In the genomic region with DNA sequence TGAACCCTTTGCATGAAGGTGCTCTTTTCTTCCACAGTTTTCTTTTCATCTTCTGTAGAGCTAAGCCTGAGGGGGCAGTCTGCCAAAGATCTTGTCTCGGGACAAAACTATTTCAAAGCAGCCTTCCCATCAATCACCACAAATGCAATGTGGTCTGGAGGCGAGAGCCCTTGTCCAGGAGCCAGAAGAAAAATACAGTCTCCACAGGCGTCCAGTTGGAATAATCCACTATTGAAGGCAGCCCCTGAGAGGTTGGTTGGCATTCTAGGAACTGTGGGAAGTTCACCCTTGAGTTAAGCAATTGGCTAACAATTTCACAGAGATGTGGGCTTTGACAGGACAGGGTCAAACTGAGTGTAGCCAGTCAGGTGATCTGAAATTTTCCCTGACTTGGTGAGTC, we compare ENCODE assay signal across 17 cellular contexts.
DNase-seq lines count a peak whose midpoint lies in the region; ATAC-seq and TF ChIP-seq lines count a peak whose summit lies in the region.
"Had no signal": no experiment of that assay in that cellular context is flagged by ENCODE, and none has a peak within 500 bp of the region (broad histone marks: within the 10 kb centered on the region; RNA-seq: fewer than 3 reads in every experiment).

No MANE protein-coding gene starts in this region.

- H3K4me3 Mint-ChIP-seq in endothelial cell (ENCODE audit: unreplicated experiment), result peak overlapping the region; percentile 15
- peak overlapping the region in 2 of 3 experiments; percentile 30 to 44 for H3K4me3 Mint-ChIP-seq in nephron
- H3K4me3 Mint-ChIP-seq: activated T-helper 17 cell treated with anti-CD3 and anti-CD28 coated beads, Interleukin-2, amount 50 U/mL, for 72 hours had no signal

- H3K27me3 Mint-ChIP-seq in endothelial cell (ENCODE audit: unreplicated experiment) (peaks cover 2% of the 10 kb centered on the region), nephron (ENCODE audit: low read depth) (no peaks in the 10 kb centered on the region)
- H3K27me3 Mint-ChIP-seq: activated T-helper 17 cell treated with anti-CD3 and anti-CD28 coated beads, Interleukin-2, amount 50 U/mL, for 72 hours had no signal

- H3K4me1 Mint-ChIP-seq in endothelial cell (ENCODE audit: unreplicated experiment) (peaks cover 36% of the 10 kb centered on the region), nephron (peaks cover 83% of the 10 kb centered on the region)
- H3K4me1 Mint-ChIP-seq: activated T-helper 17 cell treated with anti-CD3 and anti-CD28 coated beads, Interleukin-2, amount 50 U/mL, for 72 hours had no signal

- TF ChIP-seq CTCF in endothelial cell (IDR thresholded peaks at IDR 0.05; ENCODE audit: unreplicated experiment) (no peak), nephron (IDR thresholded peaks at IDR 0.05; ENCODE audit: unreplicated experiment in 3 of 3) (no peak)

- ATAC-seq in HG03097 (IDR thresholded peaks at IDR 0.05; ENCODE audit: low FRiP score, unreplicated experiment), result no peak
- ATAC-seq in HG03378 (IDR thresholded peaks at IDR 0.05; ENCODE audit: unreplicated experiment), result no peak
- ATAC-seq: activated T-helper 17 cell treated with anti-CD3 and anti-CD28 coated beads, Interleukin-2, amount 50 U/mL, for 72 hours had no signal

- H3K9me3 Mint-ChIP-seq in endothelial cell (ENCODE audit: unreplicated experiment) (no peaks in the 10 kb centered on the region), nephron (no peaks in the 10 kb centered on the region)

- H3K27ac Mint-ChIP-seq in endothelial cell (ENCODE audit: unreplicated experiment) (no peak overlapping the region), nephron (peak overlapping the region; percentile 68 to 91 (median 77))
- H3K27ac Mint-ChIP-seq: activated T-helper 17 cell treated with anti-CD3 and anti-CD28 coated beads, Interleukin-2, amount 50 U/mL, for 72 hours had no signal

- peaks cover 33% of the 10 kb centered on the region for H3K36me3 Mint-ChIP-seq in endothelial cell (ENCODE audit: low read depth, unreplicated experiment)
- peaks cover 61% of the 10 kb centered on the region for H3K36me3 Mint-ChIP-seq in nephron (ENCODE audit: low read depth)

- in situ Hi-C loops in ACHN (cut with HindIII; ENCODE audit: low pct_ligation_motif_present, low pct_unique_long_range_greater_than_20kb, low sequenced_read_pairs), result no loop called here

- peak; percentile 47 for DNase-seq in ACHN
- DNase-seq in M059J (ENCODE audit: low read depth), result peak; percentile 59
- DNase-seq in endothelial cell (ENCODE audit: low spot score), result no peak
- no peak for DNase-seq in NCI-H2171 treated with DMSO at 0.1 percent for 48 hours (lab: John Stamatoyannopoulos, UW)
- DNase-seq in dedifferentiated amniotic fluid mesenchymal stem cell (ENCODE audit: extremely low spot score), result no peak
- DNase-seq: activated CD4-positive, alpha-beta T cell treated with anti-CD3 and anti-CD28 coated beads, Interleukin-2, amount 50 U/mL, for 4 hours; aorta; effector memory CD4-positive, alpha-beta T cell; heart left ventricle; NCI-H1417; NCI-H510A treated with DMSO at 0.1 percent for 48 hours; RPMI8226; upper lobe of left lung had no signal

Comparison
In these comparisons a context has a peak if more than half of its experiments do, and no peak if none do; other contexts are left out.
1. DNase-seq: peak in ACHN (single experiment) and M059J (single experiment); none in endothelial cell (single experiment), NCI-H2171 treated with DMSO at 0.1 percent for 48 hours (single experiment) and dedifferentiated amniotic fluid mesenchymal stem cell (single experiment).